ENCODE assay signal across 9 cellular contexts in genomic region chr10:22990443-22990842, GRCh38.
"Had no signal": no experiment of that assay in that cellular context is flagged by ENCODE, and none has a peak within 500 bp of the region (broad histone marks: within the 10 kb centered on the region; RNA-seq: fewer than 3 reads in every experiment).

No MANE protein-coding gene starts in this region.

- H3K9me3 Mint-ChIP-seq: HFFc6, IgD-negative memory B cell had no signal

- H3K27ac Mint-ChIP-seq: HFFc6, IgD-negative memory B cell had no signal

- H3K27ac ChIP-seq: GM23248, HL-60 had no signal

- H3K9me3 ChIP-seq: HAP-1 had no signal

- H3K9ac ChIP-seq: GM23248 had no signal

- H3K4me3 ChIP-seq: GM23248, HAP-1 had no signal

- H3K4me3 Mint-ChIP-seq: HFFc6, IgD-negative memory B cell had no signal

- ATAC-seq: HCT116, HepG2 had no signal

- DNase-seq: GM23248, GOT3, H7, HFFc6 had no signal

- H3K36me3 Mint-ChIP-seq: IgD-negative memory B cell had no signal

- H3K36me3 ChIP-seq: HAP-1 had no signal

- H2AFZ ChIP-seq: GM23248 had no signal
